9 cellular contexts compared by ENCODE assay signal in the genomic region with DNA sequence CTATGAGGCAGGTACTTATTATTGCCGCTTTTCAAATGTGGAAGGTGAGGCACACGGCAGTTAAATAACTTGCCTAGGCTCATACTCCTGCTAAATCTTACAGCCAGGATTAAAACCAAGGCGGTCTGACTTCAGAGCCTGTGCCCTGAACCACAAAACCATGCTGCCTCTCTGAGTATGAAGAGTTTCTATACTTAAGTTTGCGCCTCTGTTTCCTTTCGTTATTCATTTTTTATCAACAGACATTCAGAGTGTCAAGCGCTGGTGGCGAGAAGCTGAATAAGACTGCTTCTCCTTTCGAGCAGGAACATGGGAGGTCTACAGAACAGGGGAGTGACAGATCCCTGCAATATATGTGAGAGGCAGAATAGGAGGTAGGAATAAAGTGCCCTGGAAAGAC.
DNase-seq lines count a peak whose midpoint lies in the region; ATAC-seq, FAIRE-seq and TF ChIP-seq lines count a peak whose summit lies in the region.
"Had no signal": no experiment of that assay in that cellular context is flagged by ENCODE, and none has a peak within 500 bp of the region (broad histone marks: within the 10 kb centered on the region; RNA-seq: fewer than 3 reads in every experiment).

No MANE protein-coding gene starts in this region.

- peak overlapping the region; percentile 33 for H3K4me2 ChIP-seq in DND-41 (ENCODE audit: insufficient read depth, low read length)

- H3K27ac ChIP-seq in DND-41 (ENCODE audit: low read length), result 0 out of 2 replicates have a peak overlapping the region, but pooled peaks have one; percentile 9
- H3K27ac ChIP-seq: ascending aorta had no signal

- H2AFZ ChIP-seq in DND-41 (ENCODE audit: low read depth, low read length), result no peak overlapping the region

- FAIRE-seq in urothelium cell line (lab: Jason Lieb, UNC), result no peak

- H3K9me3 ChIP-seq in DND-41 (ENCODE audit: insufficient read depth, low read length, severe bottlenecking), result no peaks in the 10 kb centered on the region
- H3K9me3 ChIP-seq: ascending aorta had no signal

- H3K27me3 ChIP-seq in DND-41 (ENCODE audit: insufficient read depth, low read length, poor library complexity), result no peaks in the 10 kb centered on the region
- H3K27me3 ChIP-seq: ascending aorta had no signal

- H3K4me3 ChIP-seq in DND-41 (ENCODE audit: low read depth in 1 of 2, low read length in 2 of 2), result peak overlapping the region in 1 of 2 experiments; percentile 12; a peak in 1 of 4 replicates
- H3K4me3 ChIP-seq: ascending aorta had no signal

- H3K27me3 Mint-ChIP-seq in activated naive CD8-positive, alpha-beta T cell treated with anti-CD3 and anti-CD28 coated beads, Interleukin-2, amount 50 U/mL, for 24 hours, result peaks cover 6% of the 10 kb centered on the region

- DNase-seq in DND-41, result peak; percentile 63
- peak; percentile 31 for DNase-seq in activated naive CD8-positive, alpha-beta T cell treated with anti-CD3 and anti-CD28 coated beads, Interleukin-2, amount 50 U/mL, for 24 hours
- DNase-seq in urothelium cell line (ENCODE audit: low spot score), result no peak
- DNase-seq in DMS53 treated with DMSO at 0.1 percent for 48 hours (lab: John Stamatoyannopoulos, UW; ENCODE audit: unreplicated experiment), result no peak
- DNase-seq in NCI-H128 (lab: John Stamatoyannopoulos, UW; ENCODE audit: unreplicated experiment), result no peak

- no peak overlapping the region for H3K9ac ChIP-seq in DND-41 (ENCODE audit: low read depth, low read length)

- no peaks in the 10 kb centered on the region for H3K79me2 ChIP-seq in DND-41 (ENCODE audit: insufficient read depth, low read length)

- peaks cover 18% of the 10 kb centered on the region for H3K4me1 ChIP-seq in DND-41 (ENCODE audit: insufficient read depth, low read length)
- H3K4me1 ChIP-seq: ascending aorta had no signal

- peaks cover 3% of the 10 kb centered on the region for H3K9me3 Mint-ChIP-seq in activated naive CD8-positive, alpha-beta T cell treated with anti-CD3 and anti-CD28 coated beads, Interleukin-2, amount 50 U/mL, for 24 hours

- H3K36me3 ChIP-seq in DND-41 (ENCODE audit: insufficient read depth, low read length), result no peaks in the 10 kb centered on the region
- H3K36me3 ChIP-seq: ascending aorta had no signal

- H3K4me1 Mint-ChIP-seq in activated naive CD8-positive, alpha-beta T cell treated with anti-CD3 and anti-CD28 coated beads, Interleukin-2, amount 50 U/mL, for 24 hours, result peaks cover 45% of the 10 kb centered on the region

- peak; percentile 94 for ATAC-seq in DND-41 (ENCODE audit: insufficient read depth, low read depth)
- ATAC-seq in GM19397 (IDR thresholded peaks at IDR 0.05; ENCODE audit: unreplicated experiment), result peak; percentile 34
- ATAC-seq in HG03571 (IDR thresholded peaks at IDR 0.05; ENCODE audit: unreplicated experiment), result peak; percentile 33
- peak; percentile 21 for ATAC-seq in activated naive CD8-positive, alpha-beta T cell treated with anti-CD3 and anti-CD28 coated beads, Interleukin-2, amount 50 U/mL, for 24 hours
- no peak for ATAC-seq in GM18861 (IDR thresholded peaks at IDR 0.05; ENCODE audit: unreplicated experiment)

- no peak for TF ChIP-seq CTCF in DND-41 (IDR thresholded peaks at IDR 0.05; ENCODE audit: borderline replicate concordance, extremely low read depth, low read length, poor library complexity, severe bottlenecking)

- H4K20me1 ChIP-seq in DND-41 (ENCODE audit: insufficient read depth, low read length), result no peaks in the 10 kb centered on the region

- peak overlapping the region; percentile 71 for H3K4me3 Mint-ChIP-seq in activated naive CD8-positive, alpha-beta T cell treated with anti-CD3 and anti-CD28 coated beads, Interleukin-2, amount 50 U/mL, for 24 hours

- H3K36me3 Mint-ChIP-seq in activated naive CD8-positive, alpha-beta T cell treated with anti-CD3 and anti-CD28 coated beads, Interleukin-2, amount 50 U/mL, for 24 hours (ENCODE audit: low read depth), result no peaks in the 10 kb centered on the region

- peak overlapping the region; percentile 83 for H3K27ac Mint-ChIP-seq in activated naive CD8-positive, alpha-beta T cell treated with anti-CD3 and anti-CD28 coated beads, Interleukin-2, amount 50 U/mL, for 24 hours

Comparison
In these comparisons a context has a peak if more than half of its experiments do, and no peak if none do; other contexts are left out.
1. DNase-seq: peak in DND-41 (single experiment) and activated naive CD8-positive, alpha-beta T cell treated with anti-CD3 and anti-CD28 coated beads, Interleukin-2, amount 50 U/mL, for 24 hours (single experiment); none in urothelium cell line (single experiment), DMS53 treated with DMSO at 0.1 percent for 48 hours (single experiment) and NCI-H128 (single experiment).